ENCODE assay signal across 29 cellular contexts in genomic region chr13:92972751-92973150, GRCh38.
"Had no signal": no experiment of that assay in that cellular context is flagged by ENCODE, and none has a peak within 500 bp of the region (broad histone marks: within the 10 kb centered on the region; RNA-seq: fewer than 3 reads in every experiment).

No MANE protein-coding gene starts in this region.

- H3K27ac ChIP-seq: adrenal gland, body of pancreas, cardiac muscle cell, colonic mucosa, epithelial cell of prostate, VCaP had no signal

- H3K36me3 ChIP-seq: adrenal gland, cardiac muscle cell, colonic mucosa had no signal

- H3K4me3 ChIP-seq: adrenal gland, body of pancreas, cardiac muscle cell, colonic mucosa had no signal

- H3K27me3 ChIP-seq: adrenal gland, body of pancreas, cardiac muscle cell, colonic mucosa had no signal

- DNase-seq: activated CD4-positive, alpha-beta memory T cell treated with anti-CD3 and anti-CD28 coated beads, Interleukin-2, amount 10 ng/mL, durations not matched to agents 7 days and 5 days; activated CD4-positive, alpha-beta T cell treated with anti-CD3 and anti-CD28 coated beads for 1 hour; activated CD4-positive, alpha-beta T cell treated with anti-CD3 and anti-CD28 coated beads for 4 hours; activated CD4-positive, alpha-beta T cell treated with anti-CD3 and anti-CD28 coated beads, Interleukin-2, amount 10 ng/mL, durations not matched to agents 7 days and 5 days; activated CD4-positive, alpha-beta T cell treated with anti-CD3 and anti-CD28 coated beads, Interleukin-2, amount 50 U/mL, for 4 hours; activated CD8-positive, alpha-beta memory T cell treated with anti-CD3 and anti-CD28 coated beads, Interleukin-2, amount 50 U/mL, for 48 hours; activated effector memory CD4-positive, alpha-beta T cell treated with Interleukin-2 at 50 U/mL for 16 hours; activated naive CD4-positive, alpha-beta T cell treated with anti-CD3 and anti-CD28 coated beads for 36 hours; activated naive CD8-positive, alpha-beta T cell treated with anti-CD3 and anti-CD28 coated beads for 36 hours; activated naive CD8-positive, alpha-beta T cell treated with anti-CD3 and anti-CD28 coated beads, Interleukin-2, amount 50 U/mL, for 24 hours; activated T-cell treated with anti-CD3 and anti-CD28 coated beads for 4 hours; activated T-cell treated with anti-CD3 and anti-CD28 coated beads, Interleukin-2, amount 50 U/mL, for 24 hours; activated T-cell treated with anti-CD3 and anti-CD28 coated beads, Interleukin-2, amount 50 U/mL, for 72 hours; adrenal gland; amygdala; aorta; body of pancreas; central memory CD4-positive, alpha-beta T cell; cerebellar nuclear complex; colonic mucosa; effector CD8-positive, alpha-beta T cell; foreskin fibroblast; head of caudate nucleus; T-helper 2 cell had no signal

- ATAC-seq: activated naive CD8-positive, alpha-beta T cell treated with anti-CD3 and anti-CD28 coated beads, Interleukin-2, amount 50 U/mL, for 24 hours; activated T-cell treated with anti-CD3 and anti-CD28 coated beads, Interleukin-2, amount 50 U/mL, for 72 hours; body of pancreas; esophagus mucosa; WTC11 had no signal

- H3K4me1 ChIP-seq: adrenal gland, body of pancreas, colonic mucosa had no signal

- H3K9me3 ChIP-seq: adrenal gland, body of pancreas, colonic mucosa had no signal
